Comparison of ENCODE assay signal across 1 cellular context in the genomic region with DNA sequence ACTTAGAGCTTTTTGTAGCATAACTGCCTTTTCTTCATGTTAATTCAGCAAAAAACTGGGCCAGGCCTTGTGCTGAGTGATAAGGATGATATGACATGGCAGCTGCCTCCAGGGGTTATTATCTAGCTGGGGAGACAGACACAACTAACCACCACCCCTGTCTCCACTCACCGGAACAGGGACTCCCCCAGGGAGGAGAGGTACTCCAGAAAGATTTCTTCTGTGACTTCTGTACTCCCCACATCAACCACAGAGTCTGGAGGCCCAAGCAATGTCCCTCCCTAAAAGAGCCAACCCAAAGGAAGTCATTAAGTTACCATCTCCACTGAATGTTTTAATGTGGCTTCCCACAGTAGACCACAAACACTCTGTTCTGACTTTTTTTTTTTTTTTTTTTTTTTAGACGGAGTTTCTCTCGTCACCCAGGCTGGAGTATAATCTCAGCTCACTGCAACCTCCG.
TF ChIP-seq lines count a peak whose summit lies in the region.

No MANE protein-coding gene starts in this region.

TF ChIP-seq in K562, 482 proteins besides CTCF, POLR2A, EP300 and RAD21 (continued from another document and continues in another):
- TF ChIP-seq HDAC6 (IDR thresholded peaks at IDR 0.05; ENCODE audit: low read depth, low read length), result no peak
- TF ChIP-seq ZNF408 (CRISPR knock-in tag; IDR thresholded peaks at IDR 0.05; ENCODE audit: low read depth), result no peak
- TF ChIP-seq ZNF224 (CRISPR knock-in tag; IDR thresholded peaks at IDR 0.05), result no peak
- peak; percentile 80 for TF ChIP-seq MAFG (tag; conservative IDR thresholded peaks at IDR 0.05)
- no peak for TF ChIP-seq SRSF3 (IDR thresholded peaks at IDR 0.05; ENCODE audit: insufficient read depth, low read length)
- TF ChIP-seq LCOR (CRISPR knock-in tag; IDR thresholded peaks at IDR 0.05), result 0 out of 2 replicates have a peak, but pooled peaks have one; percentile 40
- no peak for TF ChIP-seq HSF4 (CRISPR knock-in tag; IDR thresholded peaks at IDR 0.05; ENCODE audit: borderline replicate concordance)
- TF ChIP-seq CBX2 (IDR thresholded peaks at IDR 0.05; ENCODE audit: insufficient read depth, low read length, poor library complexity, severe bottlenecking), result no peak
- peak; percentile 88 for TF ChIP-seq ZNF316 (IDR thresholded peaks at IDR 0.05)
- peak; percentile 60; the same call in 1 of the 2 replicates for TF ChIP-seq ZNF384 (IDR thresholded peaks at IDR 0.05; ENCODE audit: low read depth, low read length)
- TF ChIP-seq YBX1 (IDR thresholded peaks at IDR 0.05), result no peak
- TF ChIP-seq ATF7 (IDR thresholded peaks at IDR 0.05), result peak; percentile 59; the same call in 1 of the 2 replicates
- TF ChIP-seq FOSL1 (tag; conservative IDR thresholded peaks at IDR 0.05), result peak; percentile 38; the same call in 1 of the 2 replicates
- TF ChIP-seq BCOR (IDR thresholded peaks at IDR 0.05), result no peak; the same call in 1 of the 2 replicates
- no peak for TF ChIP-seq PHTF2 (CRISPR knock-in tag; IDR thresholded peaks at IDR 0.05)
- TF ChIP-seq ZNF584 (CRISPR knock-in tag; IDR thresholded peaks at IDR 0.05; ENCODE audit: low read depth), result no peak
- TF ChIP-seq ZNF212 (CRISPR knock-in tag; IDR thresholded peaks at IDR 0.05), result no peak
- no peak for TF ChIP-seq DMBX1 (CRISPR knock-in tag; IDR thresholded peaks at IDR 0.05; ENCODE audit: borderline replicate concordance)
- TF ChIP-seq PRMT5 (CRISPR knock-in tag; IDR thresholded peaks at IDR 0.05), result no peak
- TF ChIP-seq SPI1 (IDR thresholded peaks at IDR 0.05; ENCODE audit: borderline replicate concordance, low read depth, low read length), result no peak
- TF ChIP-seq GABPB1 (CRISPR knock-in tag; IDR thresholded peaks at IDR 0.05), result peak; percentile 46; the same call in 1 of the 2 replicates
- TF ChIP-seq TCF7 (IDR thresholded peaks at IDR 0.05; ENCODE audit: borderline replicate concordance), result peak; percentile 88
- TF ChIP-seq, protein P1, sequence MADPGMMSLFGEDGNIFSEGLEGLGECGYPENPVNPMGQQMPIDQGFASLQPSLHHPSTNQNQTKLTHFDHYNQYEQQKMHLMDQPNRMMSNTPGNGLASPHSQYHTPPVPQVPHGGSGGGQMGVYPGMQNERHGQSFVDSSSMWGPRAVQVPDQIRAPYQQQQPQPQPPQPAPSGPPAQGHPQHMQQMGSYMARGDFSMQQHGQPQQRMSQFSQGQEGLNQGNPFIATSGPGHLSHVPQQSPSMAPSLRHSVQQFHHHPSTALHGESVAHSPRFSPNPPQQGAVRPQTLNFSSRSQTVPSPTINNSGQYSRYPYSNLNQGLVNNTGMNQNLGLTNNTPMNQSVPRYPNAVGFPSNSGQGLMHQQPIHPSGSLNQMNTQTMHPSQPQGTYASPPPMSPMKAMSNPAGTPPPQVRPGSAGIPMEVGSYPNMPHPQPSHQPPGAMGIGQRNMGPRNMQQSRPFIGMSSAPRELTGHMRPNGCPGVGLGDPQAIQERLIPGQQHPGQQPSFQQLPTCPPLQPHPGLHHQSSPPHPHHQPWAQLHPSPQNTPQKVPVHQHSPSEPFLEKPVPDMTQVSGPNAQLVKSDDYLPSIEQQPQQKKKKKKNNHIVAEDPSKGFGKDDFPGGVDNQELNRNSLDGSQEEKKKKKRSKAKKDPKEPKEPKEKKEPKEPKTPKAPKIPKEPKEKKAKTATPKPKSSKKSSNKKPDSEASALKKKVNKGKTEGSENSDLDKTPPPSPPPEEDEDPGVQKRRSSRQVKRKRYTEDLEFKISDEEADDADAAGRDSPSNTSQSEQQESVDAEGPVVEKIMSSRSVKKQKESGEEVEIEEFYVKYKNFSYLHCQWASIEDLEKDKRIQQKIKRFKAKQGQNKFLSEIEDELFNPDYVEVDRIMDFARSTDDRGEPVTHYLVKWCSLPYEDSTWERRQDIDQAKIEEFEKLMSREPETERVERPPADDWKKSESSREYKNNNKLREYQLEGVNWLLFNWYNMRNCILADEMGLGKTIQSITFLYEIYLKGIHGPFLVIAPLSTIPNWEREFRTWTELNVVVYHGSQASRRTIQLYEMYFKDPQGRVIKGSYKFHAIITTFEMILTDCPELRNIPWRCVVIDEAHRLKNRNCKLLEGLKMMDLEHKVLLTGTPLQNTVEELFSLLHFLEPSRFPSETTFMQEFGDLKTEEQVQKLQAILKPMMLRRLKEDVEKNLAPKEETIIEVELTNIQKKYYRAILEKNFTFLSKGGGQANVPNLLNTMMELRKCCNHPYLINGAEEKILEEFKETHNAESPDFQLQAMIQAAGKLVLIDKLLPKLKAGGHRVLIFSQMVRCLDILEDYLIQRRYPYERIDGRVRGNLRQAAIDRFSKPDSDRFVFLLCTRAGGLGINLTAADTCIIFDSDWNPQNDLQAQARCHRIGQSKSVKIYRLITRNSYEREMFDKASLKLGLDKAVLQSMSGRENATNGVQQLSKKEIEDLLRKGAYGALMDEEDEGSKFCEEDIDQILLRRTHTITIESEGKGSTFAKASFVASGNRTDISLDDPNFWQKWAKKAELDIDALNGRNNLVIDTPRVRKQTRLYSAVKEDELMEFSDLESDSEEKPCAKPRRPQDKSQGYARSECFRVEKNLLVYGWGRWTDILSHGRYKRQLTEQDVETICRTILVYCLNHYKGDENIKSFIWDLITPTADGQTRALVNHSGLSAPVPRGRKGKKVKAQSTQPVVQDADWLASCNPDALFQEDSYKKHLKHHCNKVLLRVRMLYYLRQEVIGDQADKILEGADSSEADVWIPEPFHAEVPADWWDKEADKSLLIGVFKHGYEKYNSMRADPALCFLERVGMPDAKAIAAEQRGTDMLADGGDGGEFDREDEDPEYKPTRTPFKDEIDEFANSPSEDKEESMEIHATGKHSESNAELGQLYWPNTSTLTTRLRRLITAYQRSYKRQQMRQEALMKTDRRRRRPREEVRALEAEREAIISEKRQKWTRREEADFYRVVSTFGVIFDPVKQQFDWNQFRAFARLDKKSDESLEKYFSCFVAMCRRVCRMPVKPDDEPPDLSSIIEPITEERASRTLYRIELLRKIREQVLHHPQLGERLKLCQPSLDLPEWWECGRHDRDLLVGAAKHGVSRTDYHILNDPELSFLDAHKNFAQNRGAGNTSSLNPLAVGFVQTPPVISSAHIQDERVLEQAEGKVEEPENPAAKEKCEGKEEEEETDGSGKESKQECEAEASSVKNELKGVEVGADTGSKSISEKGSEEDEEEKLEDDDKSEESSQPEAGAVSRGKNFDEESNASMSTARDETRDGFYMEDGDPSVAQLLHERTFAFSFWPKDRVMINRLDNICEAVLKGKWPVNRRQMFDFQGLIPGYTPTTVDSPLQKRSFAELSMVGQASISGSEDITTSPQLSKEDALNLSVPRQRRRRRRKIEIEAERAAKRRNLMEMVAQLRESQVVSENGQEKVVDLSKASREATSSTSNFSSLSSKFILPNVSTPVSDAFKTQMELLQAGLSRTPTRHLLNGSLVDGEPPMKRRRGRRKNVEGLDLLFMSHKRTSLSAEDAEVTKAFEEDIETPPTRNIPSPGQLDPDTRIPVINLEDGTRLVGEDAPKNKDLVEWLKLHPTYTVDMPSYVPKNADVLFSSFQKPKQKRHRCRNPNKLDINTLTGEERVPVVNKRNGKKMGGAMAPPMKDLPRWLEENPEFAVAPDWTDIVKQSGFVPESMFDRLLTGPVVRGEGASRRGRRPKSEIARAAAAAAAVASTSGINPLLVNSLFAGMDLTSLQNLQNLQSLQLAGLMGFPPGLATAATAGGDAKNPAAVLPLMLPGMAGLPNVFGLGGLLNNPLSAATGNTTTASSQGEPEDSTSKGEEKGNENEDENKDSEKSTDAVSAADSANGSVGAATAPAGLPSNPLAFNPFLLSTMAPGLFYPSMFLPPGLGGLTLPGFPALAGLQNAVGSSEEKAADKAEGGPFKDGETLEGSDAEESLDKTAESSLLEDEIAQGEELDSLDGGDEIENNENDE (IDR thresholded peaks at IDR 0.05; ENCODE audit: low read depth, low read length), result no peak
- no peak for TF ChIP-seq MXI1 (IDR thresholded peaks at IDR 0.05; ENCODE audit: low read depth, low read length)
- TF ChIP-seq SNRNP70 (optimal IDR thresholded peaks at IDR 0.05; ENCODE audit: low read depth, low read length), result no peak
- TF ChIP-seq KLF6 (CRISPR knock-in tag; IDR thresholded peaks at IDR 0.05; ENCODE audit: borderline replicate concordance), result peak; percentile 28; the same call in 1 of the 2 replicates
- TF ChIP-seq BMI1 (IDR thresholded peaks at IDR 0.05; ENCODE audit: low read length), result no peak
- no peak for TF ChIP-seq BACH1 (tag; IDR thresholded peaks at IDR 0.05)
- TF ChIP-seq POLR3G (IDR thresholded peaks at IDR 0.05; ENCODE audit: extremely low read depth, insufficient read length, insufficient replicate concordance), result no peak
- TF ChIP-seq ZKSCAN1 (IDR thresholded peaks at IDR 0.05; ENCODE audit: low read depth, low read length), result no peak
- no peak for TF ChIP-seq DACH1 (IDR thresholded peaks at IDR 0.05; ENCODE audit: partially characterized antibody)
- TF ChIP-seq KDM4B (IDR thresholded peaks at IDR 0.05; ENCODE audit: borderline replicate concordance in 2 of 2, low read depth in 1 of 2), result no peak
- no peak; the same call in 1 of the 2 replicates for TF ChIP-seq SP1 (CRISPR knock-in tag; IDR thresholded peaks at IDR 0.05)
- TF ChIP-seq MTA2 (IDR thresholded peaks at IDR 0.05; ENCODE audit: low read depth), result peak; percentile 51; the same call in 1 of the 2 replicates
- TF ChIP-seq ETV6 (IDR thresholded peaks at IDR 0.05; ENCODE audit: borderline replicate concordance in 1 of 2, low read depth in 2 of 2, low read length in 1 of 2), result no peak
- no peak for TF ChIP-seq ETV6 (CRISPR knock-in tag; IDR thresholded peaks at IDR 0.05; ENCODE audit: borderline replicate concordance)
- peak; percentile 91 for TF ChIP-seq ARID1B (IDR thresholded peaks at IDR 0.05)
- TF ChIP-seq, protein P2, sequence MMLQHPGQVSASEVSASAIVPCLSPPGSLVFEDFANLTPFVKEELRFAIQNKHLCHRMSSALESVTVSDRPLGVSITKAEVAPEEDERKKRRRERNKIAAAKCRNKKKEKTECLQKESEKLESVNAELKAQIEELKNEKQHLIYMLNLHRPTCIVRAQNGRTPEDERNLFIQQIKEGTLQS (IDR thresholded peaks at IDR 0.05), result no peak
- TF ChIP-seq, protein P2 (CRISPR knock-in tag; conservative IDR thresholded peaks at IDR 0.05), result no peak
- peak; percentile 49; the same call in 1 of the 2 replicates for TF ChIP-seq CREM (IDR thresholded peaks at IDR 0.05; ENCODE audit: low read depth)
- no peak for TF ChIP-seq ZHX1 (conservative IDR thresholded peaks at IDR 0.05; ENCODE audit: low read length)
- no peak for TF ChIP-seq MYBL2 (IDR thresholded peaks at IDR 0.05; ENCODE audit: low read depth)
- no peak for TF ChIP-seq MYBL2 (CRISPR knock-in tag; IDR thresholded peaks at IDR 0.05; ENCODE audit: borderline replicate concordance)
- TF ChIP-seq, protein P3, sequence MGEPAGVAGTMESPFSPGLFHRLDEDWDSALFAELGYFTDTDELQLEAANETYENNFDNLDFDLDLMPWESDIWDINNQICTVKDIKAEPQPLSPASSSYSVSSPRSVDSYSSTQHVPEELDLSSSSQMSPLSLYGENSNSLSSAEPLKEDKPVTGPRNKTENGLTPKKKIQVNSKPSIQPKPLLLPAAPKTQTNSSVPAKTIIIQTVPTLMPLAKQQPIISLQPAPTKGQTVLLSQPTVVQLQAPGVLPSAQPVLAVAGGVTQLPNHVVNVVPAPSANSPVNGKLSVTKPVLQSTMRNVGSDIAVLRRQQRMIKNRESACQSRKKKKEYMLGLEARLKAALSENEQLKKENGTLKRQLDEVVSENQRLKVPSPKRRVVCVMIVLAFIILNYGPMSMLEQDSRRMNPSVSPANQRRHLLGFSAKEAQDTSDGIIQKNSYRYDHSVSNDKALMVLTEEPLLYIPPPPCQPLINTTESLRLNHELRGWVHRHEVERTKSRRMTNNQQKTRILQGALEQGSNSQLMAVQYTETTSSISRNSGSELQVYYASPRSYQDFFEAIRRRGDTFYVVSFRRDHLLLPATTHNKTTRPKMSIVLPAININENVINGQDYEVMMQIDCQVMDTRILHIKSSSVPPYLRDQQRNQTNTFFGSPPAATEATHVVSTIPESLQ (CRISPR knock-in tag; IDR thresholded peaks at IDR 0.05), result no peak
- TF ChIP-seq POLR2AphosphoS2 (IDR thresholded peaks at IDR 0.05; ENCODE audit: low read length), result no peak
- no peak for TF ChIP-seq ZNF764 (CRISPR knock-in tag; IDR thresholded peaks at IDR 0.05; ENCODE audit: low read depth)
- TF ChIP-seq RBM39 (optimal IDR thresholded peaks at IDR 0.05; ENCODE audit: low read depth, low read length), result no peak
- peak; percentile 94 for TF ChIP-seq MEIS2 (IDR thresholded peaks at IDR 0.05; ENCODE audit: partially characterized antibody)
- 0 out of 2 replicates have a peak, but pooled peaks have one; percentile 24 for TF ChIP-seq ZNF311 (CRISPR knock-in tag; IDR thresholded peaks at IDR 0.05)
- TF ChIP-seq, protein P4, sequence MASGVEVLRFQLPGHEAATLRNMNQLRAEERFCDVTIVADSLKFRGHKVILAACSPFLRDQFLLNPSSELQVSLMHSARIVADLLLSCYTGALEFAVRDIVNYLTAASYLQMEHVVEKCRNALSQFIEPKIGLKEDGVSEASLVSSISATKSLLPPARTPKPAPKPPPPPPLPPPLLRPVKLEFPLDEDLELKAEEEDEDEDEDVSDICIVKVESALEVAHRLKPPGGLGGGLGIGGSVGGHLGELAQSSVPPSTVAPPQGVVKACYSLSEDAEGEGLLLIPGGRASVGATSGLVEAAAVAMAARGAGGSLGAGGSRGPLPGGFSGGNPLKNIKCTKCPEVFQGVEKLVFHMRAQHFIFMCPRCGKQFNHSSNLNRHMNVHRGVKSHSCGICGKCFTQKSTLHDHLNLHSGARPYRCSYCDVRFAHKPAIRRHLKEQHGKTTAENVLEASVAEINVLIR (CRISPR knock-in tag; IDR thresholded peaks at IDR 0.05), result no peak
- TF ChIP-seq TRIM24 (IDR thresholded peaks at IDR 0.05), result no peak; a peak in 1 of 4 replicates
- TF ChIP-seq ZNF3 (CRISPR knock-in tag; IDR thresholded peaks at IDR 0.05), result no peak
- TF ChIP-seq TCFL5 (CRISPR knock-in tag; conservative IDR thresholded peaks at IDR 0.05), result no peak
- TF ChIP-seq SOX6 (IDR thresholded peaks at IDR 0.05), result peak; percentile 83
- TF ChIP-seq NRF1 (conservative IDR thresholded peaks at IDR 0.05 in 1 of 2, IDR thresholded peaks at IDR 0.05 in 1 of 2), result no peak; a peak in 1 of 4 replicates
